Comparison of ENCODE assay signal across 8 cellular contexts in genomic region chr19:38849746-38850230, GRCh38. TPM values are rescaled to one million over a fixed set of nuclear protein-coding genes. Genes with fewer than 3 reads are reported as not detected.
DNase-seq lines count a peak whose midpoint lies in the region; ATAC-seq and TF ChIP-seq lines count a peak whose summit lies in the region.

TSS of gene HNRNPL (minus strand) at chr19:38849986. CDS start at chr19:38849966, 20 bp downstream.

- H3K36me3 ChIP-seq in BLaER1 (peaks cover 40% of the 10 kb centered on the region), HUES48 (ENCODE audit: control insufficient read depth, insufficient read depth, low read length) (peaks cover 41% of the 10 kb centered on the region), esophagus (ENCODE audit: control insufficient read depth in 2 of 2, insufficient read depth in 2 of 2, low read length in 1 of 2) (peaks cover 11 to 21% of the 10 kb centered on the region in 2 donors), neural cell (ENCODE audit: insufficient read depth, low read length) (no peaks in the 10 kb centered on the region), upper lobe of left lung (peaks cover 25 to 35% (median 27%) of the 10 kb centered on the region in 4 donors)

- ATAC-seq in GM19468 (IDR thresholded peaks at IDR 0.05; ENCODE audit: extremely low read depth, unreplicated experiment) (peak; percentile 56), upper lobe of left lung (ENCODE audit: low FRiP score in 2 of 2) (peak; percentile 89 to 96)

- peak within 1 kb of the TSS; percentile 47 for H2AFZ ChIP-seq in neural cell (ENCODE audit: low read depth, low read length)

- H3K27ac ChIP-seq in BLaER1 (peak within 1 kb of the TSS; percentile 100), HUES48 (ENCODE audit: low read depth, low read length) (peak within 1 kb of the TSS; percentile 100), esophagus (ENCODE audit: low read depth in 2 of 2, low read length in 1 of 2) (peak within 1 kb of the TSS; percentile 100), neural cell (ENCODE audit: low read length) (peak within 1 kb of the TSS; percentile 99), upper lobe of left lung (peak within 1 kb of the TSS; percentile 100)

- DNase-seq in activated CD8-positive, alpha-beta memory T cell treated with anti-CD3 and anti-CD28 coated beads, Interleukin-2, amount 50 U/mL, for 4 hours = peak; percentile 99
- DNase-seq in upper lobe of left lung = peak; percentile 99 to 100
- no peak for DNase-seq in NCI-H2029 (lab: John Stamatoyannopoulos, UW)

- H3K27me3 ChIP-seq in BLaER1 (no peaks in the 10 kb centered on the region), HUES48 (ENCODE audit: control insufficient read depth, insufficient read depth, low read length) (no peaks in the 10 kb centered on the region), esophagus (ENCODE audit: control insufficient read depth in 1 of 2, insufficient read depth in 2 of 2, low read length in 2 of 2) (no peaks in the 10 kb centered on the region), neural cell (ENCODE audit: insufficient read depth, low read depth, low read length) (no peaks in the 10 kb centered on the region), upper lobe of left lung (no peaks in the 10 kb centered on the region)

- TF ChIP-seq RAD21 in neural cell (conservative IDR thresholded peaks at IDR 0.05) = peak; percentile 31

- peaks cover 10% of the 10 kb centered on the region for H3F3A ChIP-seq in neural cell (ENCODE audit: insufficient read depth, low read length, poor library complexity, severe bottlenecking)

- H3K4me2 ChIP-seq in BLaER1 (peak within 1 kb of the TSS; percentile 99), neural cell (ENCODE audit: low read length) (peak within 1 kb of the TSS; percentile 99)

- H3K79me2 ChIP-seq in neural cell (replicated peaks; ENCODE audit: insufficient read depth, low read length) = peaks cover 38% of the 10 kb centered on the region

- TF ChIP-seq CTCF in neural cell (IDR thresholded peaks at IDR 0.05; ENCODE audit: poor library complexity, severe bottlenecking) (peak; percentile 81), upper lobe of left lung (IDR thresholded peaks at IDR 0.05) (peak in 5 of 6 experiments; percentile 20 to 78 (median 73))

- H4K20me1 ChIP-seq in BLaER1 = peaks cover 44% of the 10 kb centered on the region
- H4K20me1 ChIP-seq in neural cell (ENCODE audit: insufficient read depth) = peaks cover 26% of the 10 kb centered on the region

- H3K9me2 ChIP-seq in neural cell (ENCODE audit: insufficient read depth, low read length) = no peaks in the 10 kb centered on the region

- TF ChIP-seq EP300 in neural cell (conservative IDR thresholded peaks at IDR 0.05; ENCODE audit: poor library complexity, severe bottlenecking) (no peak), upper lobe of left lung (IDR thresholded peaks at IDR 0.05) (peak in 1 of 4 donors; percentile 37)

- H3K4me3 ChIP-seq in BLaER1 = peak within 1 kb of the TSS; percentile 95
- peak within 1 kb of the TSS; percentile 100 for H3K4me3 ChIP-seq in HUES48 (ENCODE audit: low read depth, low read length)
- peak within 1 kb of the TSS; percentile 95 for H3K4me3 ChIP-seq in esophagus (ENCODE audit: low read depth in 1 of 2, low read length in 2 of 2)
- peak within 1 kb of the TSS; percentile 83 for H3K4me3 ChIP-seq in neural cell (ENCODE audit: low read length)
- peak within 1 kb of the TSS; percentile 70 to 91 (median 87) for H3K4me3 ChIP-seq in upper lobe of left lung

- WGBS in esophagus, 2 donors = 0% methylated on average over 39 to 58 of the region's 58 CpGs
- WGBS in upper lobe of left lung, 2 donors = 0% methylated on average over 4 to 12 of the region's 58 CpGs

- no peaks in the 10 kb centered on the region for H3K9me3 ChIP-seq in BLaER1
- no peaks in the 10 kb centered on the region for H3K9me3 ChIP-seq in HUES48 (ENCODE audit: control insufficient read depth, insufficient read depth, low read length)
- H3K9me3 ChIP-seq in esophagus (ENCODE audit: control insufficient read depth in 2 of 2, insufficient read depth in 1 of 2, low read depth in 1 of 2, low read length in 1 of 2) = no peaks in the 10 kb centered on the region
- H3K9me3 ChIP-seq in neural cell (ENCODE audit: low read length) = no peaks in the 10 kb centered on the region
- H3K9me3 ChIP-seq in upper lobe of left lung = no peaks in the 10 kb centered on the region

- peak; percentile 79 to 99 (median 98) for TF ChIP-seq POLR2A in upper lobe of left lung (IDR thresholded peaks at IDR 0.05)

- H3K9ac ChIP-seq in BLaER1 (peak within 1 kb of the TSS; percentile 100), HUES48 (ENCODE audit: low read depth, low read length) (peak within 1 kb of the TSS; percentile 98), neural cell (ENCODE audit: low read length) (peak within 1 kb of the TSS; percentile 97)

- peaks cover 68% of the 10 kb centered on the region for H3K4me1 ChIP-seq in BLaER1
- peaks cover 16% of the 10 kb centered on the region for H3K4me1 ChIP-seq in HUES48 (ENCODE audit: control insufficient read depth, insufficient read depth, low read length)
- peaks cover 3 to 7% of the 10 kb centered on the region in 2 donors for H3K4me1 ChIP-seq in esophagus (ENCODE audit: control insufficient read depth in 2 of 2, insufficient read depth in 2 of 2, low read length in 1 of 2)
- peaks cover 35 to 50% (median 39%) of the 10 kb centered on the region in 4 donors for H3K4me1 ChIP-seq in upper lobe of left lung

TF ChIP-seq in neural cell, 6 proteins besides CTCF, POLR2A, EP300 and RAD21:
- TF ChIP-seq SMC3 (conservative IDR thresholded peaks at IDR 0.05; ENCODE audit: poor library complexity) (peak; percentile 48), POLR2AphosphoS5 (IDR thresholded peaks at IDR 0.05) (peak; percentile 99), REST (IDR thresholded peaks at IDR 0.05; ENCODE audit: borderline replicate concordance) (peak; percentile 70), MXI1 (conservative IDR thresholded peaks at IDR 0.05; ENCODE audit: poor library complexity, severe bottlenecking) (no peak), EZH2 (IDR thresholded peaks at IDR 0.05; ENCODE audit: borderline replicate concordance, insufficient read depth, low read length, poor library complexity, severe bottlenecking) (no peak), TAF1 (IDR thresholded peaks at IDR 0.05; ENCODE audit: low read depth) (peak; percentile 80)
TF ChIP-seq in neural cell: peak in this region for 4.

RNA-seq across cellular contexts. Expression of gene HNRNPL, which starts in this region (rescaled TPM):
- 100 to 1,000 TPM; 134 to 150 TPM for polyA plus RNA-seq in esophagus
- 315 and 331 TPM in 2 replicates for polyA plus RNA-seq in neural cell
- polyA minus RNA-seq in neural cell = 360 and 374 TPM in 2 replicates
- 100 to 1,000 TPM; 156 to 274 (median 178) TPM for total RNA-seq in upper lobe of left lung
